ENCODE assay signal across 2 cellular contexts in the genomic region with DNA sequence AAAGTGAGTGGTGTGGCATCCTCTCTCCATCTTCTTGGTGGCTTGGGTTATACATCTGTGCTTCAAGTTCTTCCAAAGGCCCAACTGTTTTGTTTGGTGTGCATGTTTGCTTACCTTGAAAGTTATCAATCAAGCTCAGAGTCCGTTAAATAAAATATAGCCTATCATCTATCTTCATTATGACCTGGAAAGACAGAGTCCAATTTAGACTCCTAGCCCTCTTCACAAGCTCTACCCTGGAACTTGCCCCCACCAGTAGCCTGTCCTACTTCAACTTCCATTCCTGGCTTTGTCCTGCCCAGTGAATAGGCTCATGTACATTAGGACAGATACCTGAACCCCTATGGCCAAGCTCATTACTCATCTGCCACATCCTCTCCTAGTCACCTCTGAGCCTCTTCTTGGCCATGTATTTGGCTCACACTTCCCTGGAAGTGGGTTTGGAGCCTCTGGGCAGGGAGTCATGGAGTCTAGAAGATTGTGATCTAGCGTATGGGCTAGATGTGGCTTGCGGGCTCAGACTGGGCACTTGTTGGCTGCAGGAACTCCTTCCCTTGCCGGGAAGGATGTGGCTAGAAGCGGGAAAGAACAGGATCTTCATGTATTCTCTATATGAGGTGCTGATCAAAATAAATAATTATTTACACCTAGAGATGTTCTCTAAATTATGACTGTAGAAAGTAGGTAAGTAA.
TF ChIP-seq lines count a peak whose summit lies in the region.

No MANE protein-coding gene starts in this region.

TF ChIP-seq in GM23338, 12 proteins besides CTCF, POLR2A, EP300 and RAD21 (continued from another document and continues in another):
- TF ChIP-seq, protein P1, sequence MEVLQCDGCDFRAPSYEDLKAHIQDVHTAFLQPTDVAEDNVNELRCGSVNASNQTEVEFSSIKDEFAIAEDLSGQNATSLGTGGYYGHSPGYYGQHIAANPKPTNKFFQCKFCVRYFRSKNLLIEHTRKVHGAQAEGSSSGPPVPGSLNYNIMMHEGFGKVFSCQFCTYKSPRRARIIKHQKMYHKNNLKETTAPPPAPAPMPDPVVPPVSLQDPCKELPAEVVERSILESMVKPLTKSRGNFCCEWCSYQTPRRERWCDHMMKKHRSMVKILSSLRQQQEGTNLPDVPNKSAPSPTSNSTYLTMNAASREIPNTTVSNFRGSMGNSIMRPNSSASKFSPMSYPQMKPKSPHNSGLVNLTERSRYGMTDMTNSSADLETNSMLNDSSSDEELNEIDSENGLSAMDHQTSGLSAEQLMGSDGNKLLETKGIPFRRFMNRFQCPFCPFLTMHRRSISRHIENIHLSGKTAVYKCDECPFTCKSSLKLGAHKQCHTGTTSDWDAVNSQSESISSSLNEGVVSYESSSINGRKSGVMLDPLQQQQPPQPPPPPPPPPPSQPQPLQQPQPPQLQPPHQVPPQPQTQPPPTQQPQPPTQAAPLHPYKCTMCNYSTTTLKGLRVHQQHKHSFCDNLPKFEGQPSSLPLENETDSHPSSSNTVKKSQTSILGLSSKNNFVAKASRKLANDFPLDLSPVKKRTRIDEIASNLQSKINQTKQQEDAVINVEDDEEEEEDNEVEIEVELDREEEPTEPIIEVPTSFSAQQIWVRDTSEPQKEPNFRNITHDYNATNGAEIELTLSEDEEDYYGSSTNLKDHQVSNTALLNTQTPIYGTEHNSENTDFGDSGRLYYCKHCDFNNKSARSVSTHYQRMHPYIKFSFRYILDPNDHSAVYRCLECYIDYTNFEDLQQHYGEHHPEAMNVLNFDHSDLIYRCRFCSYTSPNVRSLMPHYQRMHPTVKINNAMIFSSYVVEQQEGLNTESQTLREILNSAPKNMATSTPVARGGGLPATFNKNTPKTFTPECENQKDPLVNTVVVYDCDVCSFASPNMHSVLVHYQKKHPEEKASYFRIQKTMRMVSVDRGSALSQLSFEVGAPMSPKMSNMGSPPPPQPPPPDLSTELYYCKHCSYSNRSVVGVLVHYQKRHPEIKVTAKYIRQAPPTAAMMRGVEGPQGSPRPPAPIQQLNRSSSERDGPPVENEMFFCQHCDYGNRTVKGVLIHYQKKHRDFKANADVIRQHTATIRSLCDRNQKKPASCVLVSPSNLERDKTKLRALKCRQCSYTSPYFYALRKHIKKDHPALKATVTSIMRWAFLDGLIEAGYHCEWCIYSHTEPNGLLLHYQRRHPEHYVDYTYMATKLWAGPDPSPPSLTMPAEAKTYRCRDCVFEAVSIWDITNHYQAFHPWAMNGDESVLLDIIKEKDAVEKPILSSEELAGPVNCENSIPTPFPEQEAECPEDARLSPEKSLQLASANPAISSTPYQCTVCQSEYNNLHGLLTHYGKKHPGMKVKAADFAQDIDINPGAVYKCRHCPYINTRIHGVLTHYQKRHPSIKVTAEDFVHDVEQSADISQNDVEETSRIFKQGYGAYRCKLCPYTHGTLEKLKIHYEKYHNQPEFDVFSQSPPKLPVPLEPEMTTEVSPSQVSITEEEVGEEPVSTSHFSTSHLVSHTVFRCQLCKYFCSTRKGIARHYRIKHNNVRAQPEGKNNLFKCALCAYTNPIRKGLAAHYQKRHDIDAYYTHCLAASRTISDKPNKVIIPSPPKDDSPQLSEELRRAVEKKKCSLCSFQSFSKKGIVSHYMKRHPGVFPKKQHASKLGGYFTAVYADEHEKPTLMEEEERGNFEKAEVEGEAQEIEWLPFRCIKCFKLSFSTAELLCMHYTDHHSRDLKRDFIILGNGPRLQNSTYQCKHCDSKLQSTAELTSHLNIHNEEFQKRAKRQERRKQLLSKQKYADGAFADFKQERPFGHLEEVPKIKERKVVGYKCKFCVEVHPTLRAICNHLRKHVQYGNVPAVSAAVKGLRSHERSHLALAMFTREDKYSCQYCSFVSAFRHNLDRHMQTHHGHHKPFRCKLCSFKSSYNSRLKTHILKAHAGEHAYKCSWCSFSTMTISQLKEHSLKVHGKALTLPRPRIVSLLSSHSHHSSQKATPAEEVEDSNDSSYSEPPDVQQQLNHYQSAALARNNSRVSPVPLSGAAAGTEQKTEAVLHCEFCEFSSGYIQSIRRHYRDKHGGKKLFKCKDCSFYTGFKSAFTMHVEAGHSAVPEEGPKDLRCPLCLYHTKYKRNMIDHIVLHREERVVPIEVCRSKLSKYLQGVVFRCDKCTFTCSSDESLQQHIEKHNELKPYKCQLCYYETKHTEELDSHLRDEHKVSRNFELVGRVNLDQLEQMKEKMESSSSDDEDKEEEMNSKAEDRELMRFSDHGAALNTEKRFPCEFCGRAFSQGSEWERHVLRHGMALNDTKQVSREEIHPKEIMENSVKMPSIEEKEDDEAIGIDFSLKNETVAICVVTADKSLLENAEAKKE (CRISPR knock-in tag; IDR thresholded peaks at IDR 0.05) = no peak
- TF ChIP-seq, protein P2, sequence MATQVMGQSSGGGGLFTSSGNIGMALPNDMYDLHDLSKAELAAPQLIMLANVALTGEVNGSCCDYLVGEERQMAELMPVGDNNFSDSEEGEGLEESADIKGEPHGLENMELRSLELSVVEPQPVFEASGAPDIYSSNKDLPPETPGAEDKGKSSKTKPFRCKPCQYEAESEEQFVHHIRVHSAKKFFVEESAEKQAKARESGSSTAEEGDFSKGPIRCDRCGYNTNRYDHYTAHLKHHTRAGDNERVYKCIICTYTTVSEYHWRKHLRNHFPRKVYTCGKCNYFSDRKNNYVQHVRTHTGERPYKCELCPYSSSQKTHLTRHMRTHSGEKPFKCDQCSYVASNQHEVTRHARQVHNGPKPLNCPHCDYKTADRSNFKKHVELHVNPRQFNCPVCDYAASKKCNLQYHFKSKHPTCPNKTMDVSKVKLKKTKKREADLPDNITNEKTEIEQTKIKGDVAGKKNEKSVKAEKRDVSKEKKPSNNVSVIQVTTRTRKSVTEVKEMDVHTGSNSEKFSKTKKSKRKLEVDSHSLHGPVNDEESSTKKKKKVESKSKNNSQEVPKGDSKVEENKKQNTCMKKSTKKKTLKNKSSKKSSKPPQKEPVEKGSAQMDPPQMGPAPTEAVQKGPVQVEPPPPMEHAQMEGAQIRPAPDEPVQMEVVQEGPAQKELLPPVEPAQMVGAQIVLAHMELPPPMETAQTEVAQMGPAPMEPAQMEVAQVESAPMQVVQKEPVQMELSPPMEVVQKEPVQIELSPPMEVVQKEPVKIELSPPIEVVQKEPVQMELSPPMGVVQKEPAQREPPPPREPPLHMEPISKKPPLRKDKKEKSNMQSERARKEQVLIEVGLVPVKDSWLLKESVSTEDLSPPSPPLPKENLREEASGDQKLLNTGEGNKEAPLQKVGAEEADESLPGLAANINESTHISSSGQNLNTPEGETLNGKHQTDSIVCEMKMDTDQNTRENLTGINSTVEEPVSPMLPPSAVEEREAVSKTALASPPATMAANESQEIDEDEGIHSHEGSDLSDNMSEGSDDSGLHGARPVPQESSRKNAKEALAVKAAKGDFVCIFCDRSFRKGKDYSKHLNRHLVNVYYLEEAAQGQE (IDR thresholded peaks at IDR 0.05; ENCODE audit: unreplicated experiment) = no peak
- TF ChIP-seq POLR2AphosphoS5 (IDR thresholded peaks at IDR 0.05; ENCODE audit: low read depth) (peak; percentile 96), EZH2 (IDR thresholded peaks at IDR 0.05; ENCODE audit: low read depth, unreplicated experiment) (no peak), ZNF331 (CRISPR knock-in tag; IDR thresholded peaks at IDR 0.05; ENCODE audit: low read depth) (no peak), NANOG (IDR thresholded peaks at IDR 0.05; ENCODE audit: borderline replicate concordance) (no peak), ZNF114 (CRISPR knock-in tag; IDR thresholded peaks at IDR 0.05) (no peak)

TF ChIP-seq in WTC11, 78 proteins besides CTCF, POLR2A, EP300 and RAD21 (continued from another document and continues in another):
- TF ChIP-seq, protein P3, sequence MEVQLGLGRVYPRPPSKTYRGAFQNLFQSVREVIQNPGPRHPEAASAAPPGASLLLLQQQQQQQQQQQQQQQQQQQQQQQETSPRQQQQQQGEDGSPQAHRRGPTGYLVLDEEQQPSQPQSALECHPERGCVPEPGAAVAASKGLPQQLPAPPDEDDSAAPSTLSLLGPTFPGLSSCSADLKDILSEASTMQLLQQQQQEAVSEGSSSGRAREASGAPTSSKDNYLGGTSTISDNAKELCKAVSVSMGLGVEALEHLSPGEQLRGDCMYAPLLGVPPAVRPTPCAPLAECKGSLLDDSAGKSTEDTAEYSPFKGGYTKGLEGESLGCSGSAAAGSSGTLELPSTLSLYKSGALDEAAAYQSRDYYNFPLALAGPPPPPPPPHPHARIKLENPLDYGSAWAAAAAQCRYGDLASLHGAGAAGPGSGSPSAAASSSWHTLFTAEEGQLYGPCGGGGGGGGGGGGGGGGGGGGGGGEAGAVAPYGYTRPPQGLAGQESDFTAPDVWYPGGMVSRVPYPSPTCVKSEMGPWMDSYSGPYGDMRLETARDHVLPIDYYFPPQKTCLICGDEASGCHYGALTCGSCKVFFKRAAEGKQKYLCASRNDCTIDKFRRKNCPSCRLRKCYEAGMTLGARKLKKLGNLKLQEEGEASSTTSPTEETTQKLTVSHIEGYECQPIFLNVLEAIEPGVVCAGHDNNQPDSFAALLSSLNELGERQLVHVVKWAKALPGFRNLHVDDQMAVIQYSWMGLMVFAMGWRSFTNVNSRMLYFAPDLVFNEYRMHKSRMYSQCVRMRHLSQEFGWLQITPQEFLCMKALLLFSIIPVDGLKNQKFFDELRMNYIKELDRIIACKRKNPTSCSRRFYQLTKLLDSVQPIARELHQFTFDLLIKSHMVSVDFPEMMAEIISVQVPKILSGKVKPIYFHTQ (CRISPR knock-in tag; IDR thresholded peaks at IDR 0.05) = peak; percentile 78; the same call in 1 of the 2 replicates
- TF ChIP-seq MXD4 (CRISPR knock-in tag; IDR thresholded peaks at IDR 0.05; ENCODE audit: borderline replicate concordance) (no peak), TP53 (CRISPR knock-in tag; IDR thresholded peaks at IDR 0.05) (no peak), EMX1 (CRISPR knock-in tag; IDR thresholded peaks at IDR 0.05) (peak; percentile 94), GABPB1 (CRISPR knock-in tag; IDR thresholded peaks at IDR 0.05) (no peak), ZNF671 (CRISPR knock-in tag; IDR thresholded peaks at IDR 0.05) (peak; percentile 93), RORB (CRISPR knock-in tag; IDR thresholded peaks at IDR 0.05) (no peak), ATF1 (CRISPR knock-in tag; IDR thresholded peaks at IDR 0.05) (peak; percentile 42; the same call in 1 of the 2 replicates), FOXK1 (CRISPR knock-in tag; IDR thresholded peaks at IDR 0.05) (no peak), ZNF416 (CRISPR knock-in tag; IDR thresholded peaks at IDR 0.05) (peak; percentile 78; the same call in 1 of the 2 replicates), ELF4 (CRISPR knock-in tag; IDR thresholded peaks at IDR 0.05; ENCODE audit: low read depth) (no peak)
- TF ChIP-seq, protein P4, sequence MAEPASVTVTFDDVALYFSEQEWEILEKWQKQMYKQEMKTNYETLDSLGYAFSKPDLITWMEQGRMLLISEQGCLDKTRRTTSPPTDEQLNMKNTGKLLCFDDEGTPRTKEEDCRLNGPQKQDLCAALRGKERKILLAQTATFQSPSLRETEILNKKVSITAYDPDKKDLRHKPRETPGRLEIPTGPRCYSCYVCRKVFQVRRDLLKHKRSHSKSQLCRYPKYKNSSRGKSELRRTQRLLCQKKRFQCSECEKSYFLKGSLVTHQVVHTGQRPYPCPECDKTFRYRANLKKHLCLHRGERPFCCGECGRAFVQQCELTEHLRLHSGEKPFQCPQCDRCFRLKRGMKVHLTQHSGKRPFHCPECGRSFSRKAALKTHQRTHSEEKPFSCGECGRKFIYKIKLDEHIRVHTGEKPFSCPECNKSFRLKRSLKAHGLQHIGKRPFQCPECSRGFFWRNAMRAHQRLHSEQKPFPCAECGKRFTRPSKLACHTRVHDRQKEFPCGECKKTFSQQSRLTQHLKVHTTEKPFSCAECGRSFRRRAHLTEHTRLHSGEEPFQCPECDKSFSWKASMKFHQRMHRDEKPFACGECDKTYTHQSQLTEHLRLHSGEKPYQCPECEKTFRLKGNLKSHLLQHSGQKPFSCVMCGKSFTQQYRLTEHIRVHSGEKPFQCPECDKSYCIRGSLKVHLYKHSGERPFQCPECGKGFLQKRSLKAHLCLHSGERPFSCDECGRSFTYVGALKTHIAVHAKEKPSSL (CRISPR knock-in tag; conservative IDR thresholded peaks at IDR 0.05) = peak; percentile 90
- TF ChIP-seq, protein P5, sequence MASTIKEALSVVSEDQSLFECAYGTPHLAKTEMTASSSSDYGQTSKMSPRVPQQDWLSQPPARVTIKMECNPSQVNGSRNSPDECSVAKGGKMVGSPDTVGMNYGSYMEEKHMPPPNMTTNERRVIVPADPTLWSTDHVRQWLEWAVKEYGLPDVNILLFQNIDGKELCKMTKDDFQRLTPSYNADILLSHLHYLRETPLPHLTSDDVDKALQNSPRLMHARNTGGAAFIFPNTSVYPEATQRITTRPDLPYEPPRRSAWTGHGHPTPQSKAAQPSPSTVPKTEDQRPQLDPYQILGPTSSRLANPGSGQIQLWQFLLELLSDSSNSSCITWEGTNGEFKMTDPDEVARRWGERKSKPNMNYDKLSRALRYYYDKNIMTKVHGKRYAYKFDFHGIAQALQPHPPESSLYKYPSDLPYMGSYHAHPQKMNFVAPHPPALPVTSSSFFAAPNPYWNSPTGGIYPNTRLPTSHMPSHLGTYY (CRISPR knock-in tag; IDR thresholded peaks at IDR 0.05) = peak; percentile 90
- TF ChIP-seq, protein P6, sequence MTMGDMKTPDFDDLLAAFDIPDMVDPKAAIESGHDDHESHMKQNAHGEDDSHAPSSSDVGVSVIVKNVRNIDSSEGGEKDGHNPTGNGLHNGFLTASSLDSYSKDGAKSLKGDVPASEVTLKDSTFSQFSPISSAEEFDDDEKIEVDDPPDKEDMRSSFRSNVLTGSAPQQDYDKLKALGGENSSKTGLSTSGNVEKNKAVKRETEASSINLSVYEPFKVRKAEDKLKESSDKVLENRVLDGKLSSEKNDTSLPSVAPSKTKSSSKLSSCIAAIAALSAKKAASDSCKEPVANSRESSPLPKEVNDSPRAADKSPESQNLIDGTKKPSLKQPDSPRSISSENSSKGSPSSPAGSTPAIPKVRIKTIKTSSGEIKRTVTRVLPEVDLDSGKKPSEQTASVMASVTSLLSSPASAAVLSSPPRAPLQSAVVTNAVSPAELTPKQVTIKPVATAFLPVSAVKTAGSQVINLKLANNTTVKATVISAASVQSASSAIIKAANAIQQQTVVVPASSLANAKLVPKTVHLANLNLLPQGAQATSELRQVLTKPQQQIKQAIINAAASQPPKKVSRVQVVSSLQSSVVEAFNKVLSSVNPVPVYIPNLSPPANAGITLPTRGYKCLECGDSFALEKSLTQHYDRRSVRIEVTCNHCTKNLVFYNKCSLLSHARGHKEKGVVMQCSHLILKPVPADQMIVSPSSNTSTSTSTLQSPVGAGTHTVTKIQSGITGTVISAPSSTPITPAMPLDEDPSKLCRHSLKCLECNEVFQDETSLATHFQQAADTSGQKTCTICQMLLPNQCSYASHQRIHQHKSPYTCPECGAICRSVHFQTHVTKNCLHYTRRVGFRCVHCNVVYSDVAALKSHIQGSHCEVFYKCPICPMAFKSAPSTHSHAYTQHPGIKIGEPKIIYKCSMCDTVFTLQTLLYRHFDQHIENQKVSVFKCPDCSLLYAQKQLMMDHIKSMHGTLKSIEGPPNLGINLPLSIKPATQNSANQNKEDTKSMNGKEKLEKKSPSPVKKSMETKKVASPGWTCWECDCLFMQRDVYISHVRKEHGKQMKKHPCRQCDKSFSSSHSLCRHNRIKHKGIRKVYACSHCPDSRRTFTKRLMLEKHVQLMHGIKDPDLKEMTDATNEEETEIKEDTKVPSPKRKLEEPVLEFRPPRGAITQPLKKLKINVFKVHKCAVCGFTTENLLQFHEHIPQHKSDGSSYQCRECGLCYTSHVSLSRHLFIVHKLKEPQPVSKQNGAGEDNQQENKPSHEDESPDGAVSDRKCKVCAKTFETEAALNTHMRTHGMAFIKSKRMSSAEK (CRISPR knock-in tag; IDR thresholded peaks at IDR 0.05; ENCODE audit: borderline replicate concordance) = peak; percentile 77; the same call in 1 of the 2 replicates
